ENCODE assay signal across 15 cellular contexts in genomic region chr16:73202176-73202729, GRCh38.
DNase-seq lines count a peak whose midpoint lies in the region; ATAC-seq, FAIRE-seq and TF ChIP-seq lines count a peak whose summit lies in the region.
"Had no signal": no experiment of that assay in that cellular context is flagged by ENCODE, and none has a peak within 500 bp of the region (broad histone marks: within the 10 kb centered on the region; RNA-seq: fewer than 3 reads in every experiment).

No MANE protein-coding gene starts in this region.

- TF ChIP-seq EP300 in HepG2 (IDR thresholded peaks at IDR 0.05; ENCODE audit: low read depth in 2 of 2, low read length in 2 of 2) (no peak), HepG2 (CRISPR knock-in tag; IDR thresholded peaks at IDR 0.05; ENCODE audit: borderline replicate concordance) (no peak)

- H3K36me3 ChIP-seq in HepG2 (replicated peaks in 1 of 2; ENCODE audit: control insufficient read depth in 1 of 2, insufficient read depth in 2 of 2, low read length in 2 of 2), result no peaks in the 10 kb centered on the region
- H3K36me3 ChIP-seq: heart right ventricle, tibial nerve had no signal

- H3K9ac ChIP-seq in HepG2 (ENCODE audit: insufficient read depth, low read depth, low read length), result no peak overlapping the region

- peak; percentile 82 for FAIRE-seq in HepG2 (lab: Jason Lieb, UNC)

- no peak overlapping the region for H3K4me2 ChIP-seq in HepG2 (ENCODE audit: low read depth, low read length)

- 1% methylated on average over 5 of the region's 5 CpGs for WGBS in HepG2 (ENCODE audit: low lambda C conversion rate)

- peaks cover 18% of the 10 kb centered on the region for H3K4me1 ChIP-seq in HepG2 (ENCODE audit: insufficient read depth, low read length)
- H3K4me1 ChIP-seq: heart right ventricle, tibial nerve had no signal

- intact Hi-C loops in HepG2 (cut with micrococcal nuclease; ENCODE audit: unreplicated experiment), result no loop called here

- no peaks in the 10 kb centered on the region for H3K79me2 ChIP-seq in HepG2 (ENCODE audit: insufficient read depth, low read length)

- no peaks in the 10 kb centered on the region for H4K20me1 ChIP-seq in HepG2 (ENCODE audit: insufficient read depth, low read length)

- H3K27ac ChIP-seq in HepG2 (ENCODE audit: extremely low read length, insufficient read depth, low read length), result no peak overlapping the region
- H3K27ac ChIP-seq: tibial nerve had no signal

- in situ Hi-C loops in astrocyte of the spinal cord (cut with HindIII; ENCODE audit: low sequenced_read_pairs) (no loop called here), HepG2 (cut with HindIII; ENCODE audit: extremely low pct_ligation_motif_present, low pct_unique_long_range_greater_than_20kb) (no loop called here)

- no peak for TF ChIP-seq POLR2A in HepG2 (IDR thresholded peaks at IDR 0.05; ENCODE audit: insufficient read depth in 1 of 2, low read depth in 2 of 2, low read length in 2 of 2)

- ATAC-seq in HepG2 (peak; percentile 100), GM21515 (IDR thresholded peaks at IDR 0.05; ENCODE audit: unreplicated experiment) (no peak)

- no peak for TF ChIP-seq RAD21 in HepG2 (CRISPR knock-in tag; IDR thresholded peaks at IDR 0.05)

- H3K4me3 ChIP-seq in AG04449 (ENCODE audit: low read depth, low read length) (no peak overlapping the region), astrocyte of the spinal cord (ENCODE audit: low read depth, low read length) (no peak overlapping the region), HepG2 (replicated peaks in 1 of 3; ENCODE audit: insufficient read depth in 1 of 3, low read depth in 2 of 3, low read length in 3 of 3) (no peak overlapping the region)
- H3K4me3 ChIP-seq: heart right ventricle, tibial nerve had no signal

- no peak overlapping the region for H2AFZ ChIP-seq in HepG2 (ENCODE audit: low read length)

- no TSS peak for BruUV-seq in HepG2 (replicated peaks; lab: Mats Ljungman, UMichigan)

- CTCF ChIA-PET in AG04449 (lab: Yijun Ruan, JAX) (interaction anchor here (0.9 to 3.3 kb wide), 9 partner anchors 11 to 676 kb away, joined by 3 to 15 read pairs (median 3); no protein-coding TSS in a partner anchor), HepG2 (lab: Yijun Ruan, JAX; ENCODE audit: low intra/inter-chr PET ratio, low total read pairs) (no interaction called here)

- TF ChIP-seq CTCF in AG04449 (IDR thresholded peaks at IDR 0.05; ENCODE audit: insufficient read depth, low read length, missing control alignments) (no peak), astrocyte of the spinal cord (IDR thresholded peaks at IDR 0.05; ENCODE audit: low read depth, low read length) (no peak), HepG2 (CRISPR knock-in tag; IDR thresholded peaks at IDR 0.05) (no peak), GM10266 (IDR thresholded peaks at IDR 0.05; ENCODE audit: control insufficient read depth, insufficient read depth, low read depth, missing control alignments) (no peak)

- DNase-seq in AG04449 (ENCODE audit: low read depth, low spot score), result peak; percentile 97
- peak; percentile 28 for DNase-seq in HT1080 (ENCODE audit: low read depth)
- DNase-seq in astrocyte of the spinal cord (ENCODE audit: low read depth, low spot score), result peak; percentile 94
- peak; percentile 55 for DNase-seq in HepG2 (ENCODE audit: low spot score)
- DNase-seq in NCI-H2196 (lab: John Stamatoyannopoulos, UW; ENCODE audit: unreplicated experiment), result no peak
- DNase-seq in SK-N-DZ (ENCODE audit: low spot score), result no peak
- DNase-seq in GM10266 (ENCODE audit: extremely low spot score), result no peak
- DNase-seq: activated naive CD4-positive, alpha-beta T cell treated with anti-CD3 and anti-CD28 coated beads, Interleukin-2, amount 10 ng/mL, durations not matched to agents 7 days and 5 days; GDM1; heart right ventricle; NCI-H1436 treated with DMSO at 0.1 percent for 48 hours; retina; T-helper 2 cell had no signal

- no peaks in the 10 kb centered on the region for H3K27me3 ChIP-seq in HepG2 (ENCODE audit: control insufficient read depth in 1 of 2, insufficient read depth in 2 of 2, low read length in 2 of 2)
- H3K27me3 ChIP-seq: tibial nerve had no signal

- H3K9me3 ChIP-seq in HepG2 (ENCODE audit: low read length), result no peaks in the 10 kb centered on the region
- H3K9me3 ChIP-seq: heart right ventricle, tibial nerve had no signal

- POLR2A ChIA-PET in AG04449 (lab: Yijun Ruan, JAX) (interaction anchor here (0.6 to 3.5 kb wide), 8 partner anchors 13 to 249 kb away, joined by 3 to 36 read pairs (median 4); partner anchors contain the start of gene ZFHX3), HepG2 (lab: Yijun Ruan, JAX) (no interaction called here)

TF ChIP-seq in HepG2, 621 proteins besides CTCF, POLR2A, EP300 and RAD21 (continues in another document):
- TF ChIP-seq ZNF644 (CRISPR knock-in tag; IDR thresholded peaks at IDR 0.05; ENCODE audit: low read depth) (peak; percentile 80), HNF4A (CRISPR knock-in tag; IDR thresholded peaks at IDR 0.05) (peak; percentile 88), TEAD3 (CRISPR knock-in tag; optimal IDR thresholded peaks at IDR 0.05; ENCODE audit: borderline replicate concordance) (peak; percentile 69), USF2 (IDR thresholded peaks at IDR 0.05; ENCODE audit: low read depth, low read length) (peak; percentile 25; the same call in 1 of the 2 replicates), USF2 (CRISPR knock-in tag; IDR thresholded peaks at IDR 0.05; ENCODE audit: borderline replicate concordance) (no peak), ZFX (CRISPR knock-in tag; IDR thresholded peaks at IDR 0.05; ENCODE audit: low read depth) (peak; percentile 29; the same call in 1 of the 2 replicates), HNF1A (IDR thresholded peaks at IDR 0.05; ENCODE audit: low read depth) (no peak), HNF1A (CRISPR knock-in tag; IDR thresholded peaks at IDR 0.05; ENCODE audit: borderline replicate concordance) (no peak), ZNF724P (CRISPR knock-in tag; IDR thresholded peaks at IDR 0.05; ENCODE audit: borderline replicate concordance) (no peak), ZKSCAN5 (CRISPR knock-in tag; IDR thresholded peaks at IDR 0.05) (peak; percentile 79; the same call in 1 of the 2 replicates), ZNF441 (CRISPR knock-in tag; IDR thresholded peaks at IDR 0.05; ENCODE audit: borderline replicate concordance) (0 out of 2 replicates have a peak, but pooled peaks have one; percentile 47), BCL6 (CRISPR knock-in tag; IDR thresholded peaks at IDR 0.05) (peak; percentile 54), SKI (IDR thresholded peaks at IDR 0.05; ENCODE audit: partially characterized antibody) (peak; percentile 78), SALL1 (CRISPR knock-in tag; IDR thresholded peaks at IDR 0.05) (peak; percentile 41; the same call in 1 of the 2 replicates), STAG1 (CRISPR knock-in tag; IDR thresholded peaks at IDR 0.05) (peak; percentile 6; the same call in 1 of the 2 replicates), ZNF552 (CRISPR knock-in tag; IDR thresholded peaks at IDR 0.05; ENCODE audit: borderline replicate concordance) (no peak)

Comparison
In these comparisons a context has a peak if more than half of its experiments do, and no peak if none do; other contexts are left out.
1. DNase-seq: peak in AG04449 (single experiment), HT1080 (single experiment), astrocyte of the spinal cord (single experiment) and HepG2 (single experiment); none in NCI-H2196 (single experiment), SK-N-DZ (single experiment) and GM10266 (single experiment).